In genomic region chr6:75546401-75546800, GRCh38 we compare ENCODE assay signal across 3 cellular contexts.
A peak's percentile ranks its signal among the peaks of the same experiment; 100 is the strongest.
TF ChIP-seq lines count a peak whose summit lies in the region.

No MANE protein-coding gene starts in this region.

TF ChIP-seq in IMR-90, 13 proteins besides CTCF, POLR2A, EP300 and RAD21:
- no peak for TF ChIP-seq MXI1 (IDR thresholded peaks at IDR 0.05; ENCODE audit: borderline replicate concordance, low read depth, low read length)
- TF ChIP-seq ELK1 (IDR thresholded peaks at IDR 0.05; ENCODE audit: borderline replicate concordance, low read depth, low read length), result no peak
- peak; percentile 23; the same call in 1 of the 2 replicates for TF ChIP-seq SMC3 (IDR thresholded peaks at IDR 0.05; ENCODE audit: low read depth, low read length)
TF ChIP-seq in IMR-90: peak in this region for 1.

TF ChIP-seq in GM12878, 131 proteins besides CTCF, POLR2A, EP300 and RAD21:
- TF ChIP-seq ESRRA (IDR thresholded peaks at IDR 0.05; ENCODE audit: low read length), result no peak
- TF ChIP-seq BACH1 (IDR thresholded peaks at IDR 0.05; ENCODE audit: borderline replicate concordance), result no peak
- TF ChIP-seq SMARCA5 (IDR thresholded peaks at IDR 0.05), result no peak
- TF ChIP-seq JUND (IDR thresholded peaks at IDR 0.05; ENCODE audit: low read depth, low read length), result no peak
- TF ChIP-seq EZH2 (IDR thresholded peaks at IDR 0.05; ENCODE audit: borderline replicate concordance, control insufficient read depth, low read depth, low read length), result no peak
- TF ChIP-seq KDM1A (IDR thresholded peaks at IDR 0.05; ENCODE audit: borderline replicate concordance), result no peak
- no peak for TF ChIP-seq ZSCAN29 (IDR thresholded peaks at IDR 0.05)

TF ChIP-seq in HEK293T, 16 proteins besides CTCF, POLR2A, EP300 and RAD21:
- TF ChIP-seq FOXA1 (IDR thresholded peaks at IDR 0.05) (no peak), BHLHE40 (IDR thresholded peaks at IDR 0.05; ENCODE audit: borderline replicate concordance) (no peak), FOXM1 (IDR thresholded peaks at IDR 0.05; ENCODE audit: borderline replicate concordance) (no peak)
